26 cellular contexts compared by ENCODE assay signal in genomic region chr14:62409185-62409584, GRCh38.
DNase-seq lines count a peak whose midpoint lies in the region; ATAC-seq and TF ChIP-seq lines count a peak whose summit lies in the region.
"Had no signal": no experiment of that assay in that cellular context is flagged by ENCODE, and none has a peak within 500 bp of the region (broad histone marks: within the 10 kb centered on the region; RNA-seq: fewer than 3 reads in every experiment).

No MANE protein-coding gene starts in this region.

- CTCF ChIA-PET in MCF 10A (lab: Yijun Ruan, JAX): no interaction called here
- CTCF ChIA-PET in naive thymus-derived CD4-positive, alpha-beta T cell (lab: Charles Lee): no interaction called here

- H3K4me1 Mint-ChIP-seq in MCF 10A (ENCODE audit: insufficient read depth, unreplicated experiment): peaks cover 8% of the 10 kb centered on the region
- H3K4me1 Mint-ChIP-seq in naive thymus-derived CD4-positive, alpha-beta T cell: no peaks in the 10 kb centered on the region
- H3K4me1 Mint-ChIP-seq: CD14-positive monocyte; CD8-positive, alpha-beta memory T cell; IgD-negative memory B cell had no signal

- DNase-seq in MCF 10A (ENCODE audit: unreplicated experiment) (no peak), breast epithelium (ENCODE audit: low spot score in 2 of 2) (no peak), SJSA1 (ENCODE audit: low read depth in 1 of 2, low spot score in 2 of 2) (no peak), epithelial cell of prostate (ENCODE audit: low read depth, low spot score) (no peak), SKM-1 treated with dmso at 0.1 percent for 144 hours (lab: John Stamatoyannopoulos, UW; ENCODE audit: unreplicated experiment) (no peak), epidermal melanocyte (ENCODE audit: insufficient read length, low spot score) (no peak)
- no peak for DNase-seq in naive thymus-derived CD4-positive, alpha-beta T cell
- DNase-seq: BE2C; CD8-positive, alpha-beta memory T cell; DMS 273 treated with DMSO at 0.1 percent for 48 hours; DMS79; GDM1; GOT3; NCI-H1048; NCI-H1436; NCI-H187; NCI-H2081 treated with DMSO at 0.1 percent for 48 hours; NCI-H2171; NCI-H524 treated with DMSO at 0.1 percent for 48 hours; NCI-H774 had no signal

- H3K27me3 ChIP-seq in breast epithelium (no peaks in the 10 kb centered on the region), SJSA1 (replicated peaks) (no peaks in the 10 kb centered on the region)
- no peaks in the 10 kb centered on the region for H3K27me3 ChIP-seq in naive thymus-derived CD4-positive, alpha-beta T cell (ENCODE audit: control insufficient read depth in 2 of 2, insufficient read depth in 2 of 2, low read length in 2 of 2)
- H3K27me3 ChIP-seq: BE2C had no signal

- TF ChIP-seq CTCF in MCF 10A (IDR thresholded peaks at IDR 0.05; ENCODE audit: unreplicated experiment) (no peak), breast epithelium (IDR thresholded peaks at IDR 0.05) (no peak)

- no peak for ATAC-seq in naive thymus-derived CD4-positive, alpha-beta T cell
- ATAC-seq in HG02759 (IDR thresholded peaks at IDR 0.05; ENCODE audit: unreplicated experiment): no peak
- ATAC-seq: GM12878 had no signal

- BruUV-seq in MCF 10A (replicated peaks; lab: Mats Ljungman, UMichigan): no TSS peak

- H3K4me1 ChIP-seq in breast epithelium (no peaks in the 10 kb centered on the region), SJSA1 (replicated peaks) (peaks cover 7% of the 10 kb centered on the region; the same call in 1 of the 2 replicates)
- H3K4me1 ChIP-seq in naive thymus-derived CD4-positive, alpha-beta T cell (ENCODE audit: control insufficient read depth in 2 of 2, insufficient read depth in 2 of 2, low read length in 2 of 2): no peaks in the 10 kb centered on the region
- H3K4me1 ChIP-seq: BE2C had no signal

- peak overlapping the region; percentile 39 for H3K27ac Mint-ChIP-seq in MCF 10A (ENCODE audit: low read depth, unreplicated experiment)
- no peak overlapping the region for H3K27ac Mint-ChIP-seq in naive thymus-derived CD4-positive, alpha-beta T cell
- H3K27ac Mint-ChIP-seq: CD14-positive monocyte; CD8-positive, alpha-beta memory T cell; IgD-negative memory B cell had no signal

- H3K9me3 ChIP-seq in breast epithelium (no peaks in the 10 kb centered on the region), SJSA1 (replicated peaks) (no peaks in the 10 kb centered on the region)
- no peaks in the 10 kb centered on the region for H3K9me3 ChIP-seq in naive thymus-derived CD4-positive, alpha-beta T cell (ENCODE audit: control insufficient read depth in 2 of 3, low read length in 3 of 3)
- H3K9me3 ChIP-seq: BE2C had no signal

- H3K27ac ChIP-seq in breast epithelium (no peak overlapping the region), SJSA1 (peak overlapping the region; percentile 52; the same call in 1 of the 2 replicates), epithelial cell of prostate (peak overlapping the region; percentile 57)
- no peak overlapping the region for H3K27ac ChIP-seq in naive thymus-derived CD4-positive, alpha-beta T cell (ENCODE audit: low read depth, low read length)
- H3K27ac ChIP-seq: 22Rv1, KMS-11 had no signal

- H3K27me3 Mint-ChIP-seq in MCF 10A (ENCODE audit: insufficient read depth, unreplicated experiment): no peaks in the 10 kb centered on the region
- H3K27me3 Mint-ChIP-seq in naive thymus-derived CD4-positive, alpha-beta T cell: peaks cover 0 to 10% (median 0%) of the 10 kb centered on the region in 5 donors
- H3K27me3 Mint-ChIP-seq: CD8-positive, alpha-beta memory T cell; IgD-negative memory B cell had no signal

- no peak for TF ChIP-seq POLR2A in breast epithelium (IDR thresholded peaks at IDR 0.05)

- H3K4me3 ChIP-seq in breast epithelium: no peak overlapping the region
- H3K4me3 ChIP-seq in SJSA1: no peak overlapping the region
- no peak overlapping the region for H3K4me3 ChIP-seq in naive thymus-derived CD4-positive, alpha-beta T cell (ENCODE audit: low read length)
- H3K4me3 ChIP-seq: GM12878 had no signal

- POLR2A ChIA-PET in MCF 10A (lab: Yijun Ruan, JAX): interaction anchor here (1.5 kb wide), 1 partner anchor 28 kb away, joined by 3 read pairs; no protein-coding TSS in a partner anchor
- POLR2A ChIA-PET in naive thymus-derived CD4-positive, alpha-beta T cell (lab: Charles Lee): no interaction called here

- no peaks in the 10 kb centered on the region for H3K36me3 ChIP-seq in breast epithelium
- no peaks in the 10 kb centered on the region for H3K36me3 ChIP-seq in SJSA1
- H3K36me3 ChIP-seq in naive thymus-derived CD4-positive, alpha-beta T cell (ENCODE audit: control insufficient read depth in 2 of 3, insufficient read depth in 3 of 3, low read length in 3 of 3): no peaks in the 10 kb centered on the region
- H3K36me3 ChIP-seq: BE2C had no signal

- no peaks in the 10 kb centered on the region for H3K36me3 Mint-ChIP-seq in MCF 10A (ENCODE audit: insufficient read depth, unreplicated experiment)
- no peaks in the 10 kb centered on the region for H3K36me3 Mint-ChIP-seq in naive thymus-derived CD4-positive, alpha-beta T cell
- H3K36me3 Mint-ChIP-seq: CD14-positive monocyte; CD8-positive, alpha-beta memory T cell; IgD-negative memory B cell had no signal

- no peak overlapping the region for H3K4me3 Mint-ChIP-seq in MCF 10A (ENCODE audit: unreplicated experiment)
- H3K4me3 Mint-ChIP-seq in naive thymus-derived CD4-positive, alpha-beta T cell: no peak overlapping the region
- H3K4me3 Mint-ChIP-seq: CD14-positive monocyte; CD8-positive, alpha-beta memory T cell had no signal

- intact Hi-C loops in MCF 10A (cut with micrococcal nuclease) (no loop called here), breast epithelium (cut with DNase I; ENCODE audit: low total_unique reads) (no loop called here)
- intact Hi-C loops in naive thymus-derived CD4-positive, alpha-beta T cell (cut with micrococcal nuclease): no loop called here

- no peaks in the 10 kb centered on the region for H3K9me3 Mint-ChIP-seq in MCF 10A (ENCODE audit: unreplicated experiment)
- peaks cover 0 to 14% (median 1%) of the 10 kb centered on the region in 11 donors for H3K9me3 Mint-ChIP-seq in naive thymus-derived CD4-positive, alpha-beta T cell

Comparison
In these comparisons a context has a peak if more than half of its experiments do, and no peak if none do; other contexts are left out.
1. H3K27ac ChIP-seq: peak in SJSA1 (single experiment) and epithelial cell of prostate (single experiment); none in breast epithelium (0 of 2) and naive thymus-derived CD4-positive, alpha-beta T cell (single experiment).